Comparison of ENCODE assay signal across 8 cellular contexts in the genomic region with DNA sequence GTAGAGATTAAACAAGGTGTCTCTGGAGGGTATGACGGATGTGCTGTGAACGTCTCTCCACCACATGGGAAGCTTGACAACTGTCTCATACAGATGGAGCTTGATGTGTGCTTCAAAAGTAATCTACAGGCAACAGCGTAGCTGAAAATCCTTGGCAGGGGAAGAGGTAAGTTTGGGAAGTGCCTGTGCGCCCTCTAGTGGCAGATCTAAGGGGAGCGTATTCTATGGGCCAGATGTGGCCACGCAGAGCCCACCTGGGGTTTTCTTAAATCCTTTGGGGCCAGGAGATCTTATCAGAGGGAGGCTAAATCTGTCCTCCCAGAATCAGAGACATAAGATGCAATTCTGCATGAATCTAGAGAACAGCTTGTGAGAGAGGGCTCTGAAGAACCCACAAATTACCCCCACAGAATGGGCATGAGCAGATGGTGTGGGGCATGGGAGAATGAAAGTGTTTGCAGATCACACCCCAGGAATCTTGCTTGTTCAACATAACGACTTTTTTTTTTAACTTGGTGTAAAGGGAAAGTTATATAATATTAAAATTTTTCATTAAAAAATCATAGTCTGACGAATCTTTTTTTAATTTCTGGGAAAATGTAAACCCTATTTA.
DNase-seq lines count a peak whose midpoint lies in the region; ATAC-seq and TF ChIP-seq lines count a peak whose summit lies in the region.

No MANE protein-coding gene starts in this region.

- no peaks in the 10 kb centered on the region for H4K20me1 ChIP-seq in osteoblast (ENCODE audit: insufficient read depth, low read length)

- H3K4me3 ChIP-seq in foreskin fibroblast (ENCODE audit: low read depth in 1 of 2, low read length in 2 of 2), result no peak overlapping the region
- H3K4me3 ChIP-seq in osteoblast (ENCODE audit: insufficient read depth, low read length), result no peak overlapping the region
- no peak overlapping the region for H3K4me3 ChIP-seq in tibial nerve

- H3K36me3 ChIP-seq in osteoblast (ENCODE audit: insufficient read depth, low read length) (no peaks in the 10 kb centered on the region), tibial nerve (no peaks in the 10 kb centered on the region)

- H3K4me3 Mint-ChIP-seq in CD4-positive, alpha-beta T cell, result no peak overlapping the region

- H2AFZ ChIP-seq in osteoblast (ENCODE audit: low read length), result no peak overlapping the region

- peaks cover 6% of the 10 kb centered on the region for H3K4me1 Mint-ChIP-seq in CD4-positive, alpha-beta T cell (ENCODE audit: low read depth)

- intact Hi-C loops in CD4-positive, alpha-beta T cell (cut with DNase I, micrococcal nuclease), result loop anchor here (5.0 to 10.0 kb wide), 4 partner anchors 612 to 947 kb away; no protein-coding TSS in a partner anchor

- no peak for TF ChIP-seq POLR2A in tibial nerve (IDR thresholded peaks at IDR 0.05)

- no peaks in the 10 kb centered on the region for H3K9me3 Mint-ChIP-seq in CD4-positive, alpha-beta T cell

- no peaks in the 10 kb centered on the region for H3K9me3 ChIP-seq in CD4-positive, alpha-beta T cell (ENCODE audit: control insufficient read depth, low read length)
- H3K9me3 ChIP-seq in osteoblast (ENCODE audit: low read depth, low read length), result no peaks in the 10 kb centered on the region
- no peaks in the 10 kb centered on the region for H3K9me3 ChIP-seq in tibial nerve

- DNase-seq in CD4-positive, alpha-beta T cell, result peak; percentile 45 to 64 (median 53)
- peak in 48 of 76 experiments; percentile 1 to 50 (median 22) for DNase-seq in HUDEP-2 (lab: John Stamatoyannopoulos, UW; ENCODE audit: unreplicated experiment in 76 of 76)
- DNase-seq in RKO (ENCODE audit: low spot score), result peak; percentile 79
- DNase-seq in activated T-helper 1 cell treated with anti-CD3 and anti-CD28 coated beads, Interleukin-2, amount 50 U/mL, for 16 hours (ENCODE audit: low read depth in 1 of 2, low spot score in 1 of 2), result peak; percentile 27 to 31
- peak; percentile 33 to 78 for DNase-seq in foreskin fibroblast
- DNase-seq in osteoblast (ENCODE audit: insufficient read length, low spot score, missing footprints), result peak; percentile 65
- DNase-seq in tibial nerve (ENCODE audit: low spot score in 2 of 2), result peak; percentile 30 to 74

- POLR2A ChIA-PET in CD4-positive, alpha-beta T cell (lab: Charles Lee), result interaction anchor here (0.6 to 1.7 kb wide), 3 partner anchors 12 to 890 kb away, joined by 3 to 11 read pairs (median 4); partner anchors contain the start of genes MPP7 and RAB18

- 12 to 18% methylated on average over 8 of the region's 8 CpGs for WGBS in tibial nerve, 2 donors

- no peak for TF ChIP-seq EP300 in tibial nerve (IDR thresholded peaks at IDR 0.05)

- H3K79me2 ChIP-seq in osteoblast (ENCODE audit: insufficient read depth, low read length), result no peaks in the 10 kb centered on the region

- CTCF ChIA-PET in CD4-positive, alpha-beta T cell (lab: Charles Lee), result interaction anchor here (0.6 to 1.9 kb wide), 19 partner anchors 9 to 303 kb away, joined by 3 to 13 read pairs (median 3); partner anchors contain the start of gene MPP7

- H3K36me3 Mint-ChIP-seq in CD4-positive, alpha-beta T cell (ENCODE audit: low read depth), result no peaks in the 10 kb centered on the region

- no peak overlapping the region for H3K4me2 ChIP-seq in osteoblast (ENCODE audit: insufficient read depth, low read length)

- peaks cover 6% of the 10 kb centered on the region for H3K27me3 Mint-ChIP-seq in CD4-positive, alpha-beta T cell

- H3K27me3 ChIP-seq in CD4-positive, alpha-beta T cell (ENCODE audit: control insufficient read depth, insufficient read depth, low read length), result no peaks in the 10 kb centered on the region
- no peaks in the 10 kb centered on the region for H3K27me3 ChIP-seq in osteoblast (ENCODE audit: insufficient read depth, low read length)
- H3K27me3 ChIP-seq in tibial nerve, result no peaks in the 10 kb centered on the region

- H3K4me1 ChIP-seq in osteoblast (ENCODE audit: insufficient read depth, low read length) (no peaks in the 10 kb centered on the region), tibial nerve (peaks cover 0 to 11% (median 0%) of the 10 kb centered on the region in 4 donors)

- peak; percentile 80 for ATAC-seq in CD4-positive, alpha-beta T cell (ENCODE audit: poor library complexity)
- ATAC-seq in GM19351 (IDR thresholded peaks at IDR 0.05; ENCODE audit: unreplicated experiment), result peak; percentile 86

- H3K27ac Mint-ChIP-seq in CD4-positive, alpha-beta T cell, result no peak overlapping the region

- H3K27ac ChIP-seq in CD4-positive, alpha-beta T cell (ENCODE audit: low read depth, low read length), result no peak overlapping the region
- no peak overlapping the region for H3K27ac ChIP-seq in osteoblast (ENCODE audit: low read depth, low read length)
- H3K27ac ChIP-seq in tibial nerve, result no peak overlapping the region

- TF ChIP-seq CTCF in CD4-positive, alpha-beta T cell (IDR thresholded peaks at IDR 0.05), result peak; percentile 91
- TF ChIP-seq CTCF in foreskin fibroblast (IDR thresholded peaks at IDR 0.05; ENCODE audit: low read depth, low read length) (peak; percentile 95), osteoblast (IDR thresholded peaks at IDR 0.05; ENCODE audit: extremely low read depth, low read depth, low read length) (peak; percentile 98), tibial nerve (IDR thresholded peaks at IDR 0.05) (peak; percentile 66 to 83 (median 81))

Comparison
In these comparisons a context has a peak if more than half of its experiments do, and no peak if none do; other contexts are left out.
1. DNase-seq: peak in every context shown above with its lines; median percentile 79 in RKO; 65 in osteoblast; 56 in foreskin fibroblast; 53 in CD4-positive, alpha-beta T cell; 52 in tibial nerve; 29 in activated T-helper 1 cell treated with anti-CD3 and anti-CD28 coated beads, Interleukin-2, amount 50 U/mL, for 16 hours; 22 in HUDEP-2.